ENCODE assay signal across 8 cellular contexts in the genomic region with DNA sequence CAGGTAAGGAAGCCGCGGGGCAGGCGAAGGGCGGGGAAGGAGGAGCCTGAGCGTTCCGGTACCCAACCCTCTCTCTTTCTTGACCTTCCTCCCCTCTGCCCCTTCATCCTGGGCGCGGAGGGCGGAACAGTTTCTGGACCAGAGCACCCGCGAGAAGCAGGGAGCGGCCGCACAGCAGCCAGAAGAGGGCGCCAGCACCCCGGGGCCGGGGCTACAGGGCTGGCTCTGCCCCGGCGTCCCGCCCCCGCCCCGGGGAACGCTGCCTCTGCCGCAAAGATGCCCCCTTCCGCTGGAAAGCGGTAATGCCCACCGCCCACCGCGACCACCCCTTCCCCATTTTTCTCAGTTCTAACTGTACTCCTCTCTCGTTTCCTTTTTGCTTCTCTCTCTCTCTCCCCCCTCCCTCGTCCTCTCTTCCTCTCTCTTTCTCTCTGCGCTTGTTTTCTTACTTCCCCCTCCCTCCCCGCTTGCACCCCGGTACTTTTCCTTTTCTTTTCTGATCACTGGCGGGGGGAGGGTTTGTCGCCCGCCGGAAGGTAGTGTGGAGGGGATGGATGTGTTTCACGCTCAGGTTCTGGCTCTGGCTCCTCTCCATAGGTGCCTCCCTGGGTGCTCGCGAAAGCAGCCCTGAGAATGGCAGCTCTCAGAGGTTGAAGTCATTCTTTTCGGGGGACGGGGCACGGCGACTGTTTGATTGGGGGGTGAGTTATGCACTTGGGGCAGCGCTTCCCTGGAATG. TPM values are rescaled to one million over a fixed set of nuclear protein-coding genes. Genes with fewer than 3 reads are reported as not detected.
DNase-seq lines count a peak whose midpoint lies in the region; ATAC-seq and TF ChIP-seq lines count a peak whose summit lies in the region.

No MANE protein-coding gene starts in this region.

- no peaks in the 10 kb centered on the region for H3K27me3 ChIP-seq in CD4-positive, CD25-positive, alpha-beta regulatory T cell (ENCODE audit: control insufficient read depth, insufficient read depth, low read length)
- peaks cover 19% of the 10 kb centered on the region for H3K27me3 ChIP-seq in OCI-LY3 (ENCODE audit: low read depth, low read length)
- H3K27me3 ChIP-seq in neuron (ENCODE audit: insufficient read depth, low read length): peaks cover 65% of the 10 kb centered on the region

- peaks cover 0 to 7% (median 2%) of the 10 kb centered on the region in 7 donors for H3K9me3 Mint-ChIP-seq in CD4-positive, CD25-positive, alpha-beta regulatory T cell
- peaks cover 7% of the 10 kb centered on the region for H3K9me3 Mint-ChIP-seq in activated T-helper 17 cell treated with anti-CD3 and anti-CD28 coated beads, Interleukin-2, amount 50 U/mL, for 72 hours

- H3K4me2 ChIP-seq in OCI-LY3 (ENCODE audit: low read length): peak overlapping the region; percentile 89

- H3K4me3 ChIP-seq in CD4-positive, CD25-positive, alpha-beta regulatory T cell (ENCODE audit: low read depth, low read length): peak overlapping the region; percentile 97
- H3K4me3 ChIP-seq in OCI-LY3 (ENCODE audit: low read length): peak overlapping the region; percentile 95
- peak overlapping the region; percentile 71 for H3K4me3 ChIP-seq in fibroblast of villous mesenchyme (ENCODE audit: low read depth, low read length)
- H3K4me3 ChIP-seq in neuron (ENCODE audit: low read length): peak overlapping the region; percentile 50

- peak; percentile 92 to 93 for ATAC-seq in CD4-positive, CD25-positive, alpha-beta regulatory T cell (ENCODE audit: low read depth in 2 of 2)
- ATAC-seq in GM19395 (IDR thresholded peaks at IDR 0.05; ENCODE audit: unreplicated experiment): peak; percentile 94
- peak; percentile 92 for ATAC-seq in HG03520 (IDR thresholded peaks at IDR 0.05; ENCODE audit: unreplicated experiment)
- peak; percentile 85 for ATAC-seq in activated T-helper 17 cell treated with anti-CD3 and anti-CD28 coated beads, Interleukin-2, amount 50 U/mL, for 72 hours (replicated peaks)

- peak overlapping the region; percentile 98 to 100 (median 100) for H3K4me3 Mint-ChIP-seq in CD4-positive, CD25-positive, alpha-beta regulatory T cell
- H3K4me3 Mint-ChIP-seq in activated T-helper 17 cell treated with anti-CD3 and anti-CD28 coated beads, Interleukin-2, amount 50 U/mL, for 72 hours: peak overlapping the region; percentile 89

- H3K79me2 ChIP-seq in OCI-LY3 (ENCODE audit: low read length): no peaks in the 10 kb centered on the region

- peak; percentile 87 to 94 (median 90) for DNase-seq in CD4-positive, CD25-positive, alpha-beta regulatory T cell
- DNase-seq in fibroblast of villous mesenchyme (ENCODE audit: low read depth) (peak; percentile 83), stromal cell of bone marrow (ENCODE audit: low read depth) (peak; percentile 81)

- H2AFZ ChIP-seq in OCI-LY3 (ENCODE audit: low read depth, low read length) (peak overlapping the region; percentile 98), neuron (ENCODE audit: low read depth, low read length) (peak overlapping the region; percentile 84)

- no peaks in the 10 kb centered on the region for H4K20me1 ChIP-seq in OCI-LY3 (ENCODE audit: insufficient read depth, low read length)

- H3K4me1 Mint-ChIP-seq in CD4-positive, CD25-positive, alpha-beta regulatory T cell: peaks cover 16 to 76% (median 53%) of the 10 kb centered on the region in 4 donors
- peaks cover 40% of the 10 kb centered on the region for H3K4me1 Mint-ChIP-seq in activated T-helper 17 cell treated with anti-CD3 and anti-CD28 coated beads, Interleukin-2, amount 50 U/mL, for 72 hours

- H3K36me3 ChIP-seq in CD4-positive, CD25-positive, alpha-beta regulatory T cell (ENCODE audit: control insufficient read depth, insufficient read depth, low read length): peaks cover 3% of the 10 kb centered on the region
- no peaks in the 10 kb centered on the region for H3K36me3 ChIP-seq in OCI-LY3 (replicated peaks; ENCODE audit: low read depth, low read length)
- no peaks in the 10 kb centered on the region for H3K36me3 ChIP-seq in neuron (ENCODE audit: insufficient read depth, low read length)

- peaks cover under 1 to 3% of the 10 kb centered on the region in 2 experiments for H3K9me3 ChIP-seq in CD4-positive, CD25-positive, alpha-beta regulatory T cell (ENCODE audit: control insufficient read depth in 2 of 2, low read length in 2 of 2)
- H3K9me3 ChIP-seq in OCI-LY3 (ENCODE audit: insufficient read depth, low read length) (no peaks in the 10 kb centered on the region), neuron (ENCODE audit: low read length) (peaks cover under 1% of the 10 kb centered on the region)

- no peaks in the 10 kb centered on the region for H3K27me3 Mint-ChIP-seq in CD4-positive, CD25-positive, alpha-beta regulatory T cell
- no peaks in the 10 kb centered on the region for H3K27me3 Mint-ChIP-seq in activated T-helper 17 cell treated with anti-CD3 and anti-CD28 coated beads, Interleukin-2, amount 50 U/mL, for 72 hours

- H3K36me3 Mint-ChIP-seq in CD4-positive, CD25-positive, alpha-beta regulatory T cell: peaks cover 14% of the 10 kb centered on the region
- peaks cover 14% of the 10 kb centered on the region for H3K36me3 Mint-ChIP-seq in activated T-helper 17 cell treated with anti-CD3 and anti-CD28 coated beads, Interleukin-2, amount 50 U/mL, for 72 hours (ENCODE audit: low read depth)

- peaks cover 55% of the 10 kb centered on the region for H3K4me1 ChIP-seq in CD4-positive, CD25-positive, alpha-beta regulatory T cell (ENCODE audit: control insufficient read depth, insufficient read depth, low read length, poor library complexity, severe bottlenecking)
- H3K4me1 ChIP-seq in OCI-LY3 (ENCODE audit: low read length) (peaks cover 24% of the 10 kb centered on the region), neuron (ENCODE audit: insufficient read depth, low read length) (peaks cover 33% of the 10 kb centered on the region)

- peak; percentile 83 for TF ChIP-seq CTCF in OCI-LY3 (IDR thresholded peaks at IDR 0.05; ENCODE audit: low read depth, low read length)
- TF ChIP-seq CTCF in fibroblast of villous mesenchyme (IDR thresholded peaks at IDR 0.05; ENCODE audit: insufficient read depth, low read depth, low read length): peak; percentile 72

- peak overlapping the region; percentile 83 for H3K9ac ChIP-seq in OCI-LY3 (ENCODE audit: low read length)

- H3K27ac Mint-ChIP-seq in CD4-positive, CD25-positive, alpha-beta regulatory T cell: peak overlapping the region; percentile 94 to 98 (median 98)
- H3K27ac Mint-ChIP-seq in activated T-helper 17 cell treated with anti-CD3 and anti-CD28 coated beads, Interleukin-2, amount 50 U/mL, for 72 hours: peak overlapping the region; percentile 90

- peak overlapping the region; percentile 90 for H3K27ac ChIP-seq in CD4-positive, CD25-positive, alpha-beta regulatory T cell (ENCODE audit: insufficient read depth, low read length, poor library complexity, severe bottlenecking)
- H3K27ac ChIP-seq in OCI-LY3 (ENCODE audit: low read length): no peak overlapping the region

RNA-seq across cellular contexts. Expression of a gene that starts 13.1 kb away (rescaled TPM):
- total RNA-seq in CD4-positive, CD25-positive, alpha-beta regulatory T cell: 31.7 TPM
- polyA plus RNA-seq in CD4-positive, CD25-positive, alpha-beta regulatory T cell: 1 to 10 TPM; 2.0 to 4.7 (median 3.6) TPM
- 1 to 10 TPM; 7.8 to 8.1 TPM for total RNA-seq in activated T-helper 17 cell treated with anti-CD3 and anti-CD28 coated beads, Interleukin-2, amount 50 U/mL, for 72 hours
- 7.3 and 7.7 TPM in 2 replicates for total RNA-seq in fibroblast of villous mesenchyme
